Comparison of ENCODE assay signal across 1 cellular context in the genomic region with DNA sequence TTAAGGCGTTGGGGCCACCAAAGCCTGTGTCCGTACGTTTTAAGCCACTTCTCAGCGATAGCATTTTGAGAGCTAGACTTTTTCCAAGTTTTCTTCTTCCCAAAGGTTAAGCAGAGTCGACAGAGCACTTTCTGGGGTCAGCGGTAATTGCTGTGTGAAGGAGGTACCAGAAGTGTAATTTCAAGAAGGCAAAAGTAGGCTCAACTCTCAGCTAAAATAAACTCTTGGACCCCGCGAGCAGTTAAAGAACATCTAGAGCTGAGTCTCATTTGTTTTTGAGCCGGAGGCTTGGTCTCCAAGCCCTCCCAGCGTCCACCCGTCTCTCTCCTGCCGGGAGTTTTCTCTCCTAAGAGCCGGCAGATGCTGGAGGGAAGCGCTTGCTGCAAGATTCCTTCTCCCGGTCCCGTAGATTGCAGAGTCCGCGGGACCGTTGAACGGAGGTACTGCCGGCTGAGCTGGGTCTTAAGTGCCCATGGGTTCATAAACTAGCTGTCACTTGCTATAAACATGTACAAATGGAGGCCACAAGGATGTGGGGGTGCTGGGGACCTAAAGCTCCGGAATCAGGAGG.
A peak's percentile ranks its signal among the peaks of the same experiment; 100 is the strongest.
TF ChIP-seq lines count a peak whose summit lies in the region.

No MANE protein-coding gene starts in this region.

TF ChIP-seq in endothelial cell of umbilical vein, 7 proteins besides CTCF, POLR2A, EP300 and RAD21:
- no peak for TF ChIP-seq MAX (IDR thresholded peaks at IDR 0.05; ENCODE audit: insufficient read depth, insufficient read length)
- TF ChIP-seq EZH2 (IDR thresholded peaks at IDR 0.05; ENCODE audit: borderline replicate concordance, low read depth, low read length, severe bottlenecking), result peak; percentile 97
